In the genomic region with DNA sequence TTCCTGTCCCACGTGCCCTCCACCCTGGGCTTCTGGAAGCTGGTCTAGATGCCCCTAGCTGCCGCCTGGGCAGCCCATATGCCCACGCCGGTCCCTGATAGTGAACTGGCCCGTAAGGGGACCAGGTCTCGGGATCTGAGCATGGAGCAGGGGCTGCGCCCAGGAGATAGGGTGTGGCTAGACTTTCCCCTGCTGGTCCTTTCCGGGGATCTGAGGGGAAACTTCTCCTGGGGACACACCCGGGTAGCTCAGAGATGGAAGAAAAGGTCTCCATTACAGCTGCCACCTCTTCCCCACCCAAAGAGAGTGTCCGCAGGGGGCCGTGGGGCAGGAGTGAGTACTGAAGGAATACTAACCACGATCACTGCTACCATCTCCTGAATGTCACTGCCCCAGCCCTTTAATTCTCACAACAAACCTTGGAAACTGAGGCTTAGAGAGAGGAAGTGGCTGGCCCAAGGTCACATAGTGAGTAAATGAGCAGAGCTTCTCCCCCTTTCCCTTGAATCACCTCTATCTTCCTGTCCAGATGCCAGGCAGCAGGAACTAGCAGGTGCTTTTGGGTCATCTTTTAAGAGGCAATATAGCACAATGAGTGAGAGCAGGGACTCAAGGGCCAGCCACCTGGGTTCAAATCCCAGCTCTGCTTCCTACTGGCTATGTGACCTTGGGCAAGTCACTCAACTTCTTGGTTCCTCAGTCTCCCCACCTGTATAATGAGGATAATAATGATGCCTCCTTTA, we compare ENCODE assay signal across 14 cellular contexts. TPM values are rescaled to one million over a fixed set of nuclear protein-coding genes. Genes with fewer than 3 reads are reported as not detected.
A peak's percentile ranks its signal among the peaks of the same experiment; 100 is the strongest.
DNase-seq lines count a peak whose midpoint lies in the region; ATAC-seq, FAIRE-seq and TF ChIP-seq lines count a peak whose summit lies in the region.
"Had no signal": no experiment of that assay in that cellular context is flagged by ENCODE, and none has a peak within 500 bp of the region (broad histone marks: within the 10 kb centered on the region; RNA-seq: fewer than 3 reads in every experiment).

No MANE protein-coding gene starts in this region.

- H3K27me3 Mint-ChIP-seq in activated T-cell treated with anti-CD3 and anti-CD28 coated beads, Interleukin-2, amount 50 U/mL, for 4 hours (ENCODE audit: low read depth) = peaks cover 3% of the 10 kb centered on the region

- intact Hi-C loops in Panc1 (cut with micrococcal nuclease; ENCODE audit: unreplicated experiment) (no loop called here), sigmoid colon (cut with DNase I) (no loop called here)

- H3K9me3 ChIP-seq in Panc1 (ENCODE audit: control insufficient read depth, insufficient read depth, low read depth, low read length) (no peaks in the 10 kb centered on the region), gastroesophageal sphincter (no peaks in the 10 kb centered on the region), sigmoid colon (no peaks in the 10 kb centered on the region)

- TF ChIP-seq POLR2A in gastroesophageal sphincter (IDR thresholded peaks at IDR 0.05) = no peak
- no peak for TF ChIP-seq POLR2A in sigmoid colon (IDR thresholded peaks at IDR 0.05)

- in situ Hi-C loops in Panc1 (cut with HindIII; ENCODE audit: low pct_unique_long_range_greater_than_20kb, low sequenced_read_pairs) = no loop called here

- no peak overlapping the region for H3K4me3 ChIP-seq in Panc1 (ENCODE audit: low read depth in 2 of 2, low read length in 2 of 2)
- no peak overlapping the region for H3K4me3 ChIP-seq in gastroesophageal sphincter
- no peak overlapping the region for H3K4me3 ChIP-seq in sigmoid colon

- H3K4me1 ChIP-seq in Panc1 (ENCODE audit: control insufficient read depth, insufficient read depth, low read length) (peaks cover 51% of the 10 kb centered on the region), gastroesophageal sphincter (peaks cover 7 to 72% (median 33%) of the 10 kb centered on the region in 3 donors), sigmoid colon (peaks cover 0 to 21% (median 18%) of the 10 kb centered on the region in 4 donors)

- 82 to 100% methylated on average over 1 to 3 of the region's 12 CpGs for WGBS in gastroesophageal sphincter (ENCODE audit: low coverage in 1 of 2), 2 donors
- WGBS in sigmoid colon, 2 donors = 68 to 70% methylated on average over 12 of the region's 12 CpGs

- no peaks in the 10 kb centered on the region for H3K27me3 ChIP-seq in Panc1 (ENCODE audit: control insufficient read depth, insufficient read depth, low read length)
- no peaks in the 10 kb centered on the region for H3K27me3 ChIP-seq in gastroesophageal sphincter
- no peaks in the 10 kb centered on the region for H3K27me3 ChIP-seq in sigmoid colon

- POLR2A ChIA-PET in Panc1 (lab: Charles Lee) = interaction anchor here (1.0 kb wide), 1 partner anchor 20 kb away, joined by 3 read pairs; no protein-coding TSS in a partner anchor

- no peaks in the 10 kb centered on the region for H3K4me1 Mint-ChIP-seq in activated T-cell treated with anti-CD3 and anti-CD28 coated beads, Interleukin-2, amount 50 U/mL, for 4 hours (ENCODE audit: low read depth)

- H3K9me3 Mint-ChIP-seq in activated T-cell treated with anti-CD3 and anti-CD28 coated beads, Interleukin-2, amount 50 U/mL, for 4 hours = no peaks in the 10 kb centered on the region
- H3K9me3 Mint-ChIP-seq: activated naive CD4-positive, alpha-beta T cell treated with anti-CD3 and anti-CD28 coated beads for 36 hours had no signal

- BruUV-seq in Panc1 (replicated peaks; lab: Mats Ljungman, UMichigan) = no TSS peak

- CTCF ChIA-PET in Panc1 (lab: Charles Lee) = interaction anchor here (0.5 kb wide), 1 partner anchor 164 kb away, joined by 3 read pairs; no protein-coding TSS in a partner anchor

- TF ChIP-seq CTCF in Panc1 (IDR thresholded peaks at IDR 0.05) (no peak), gastroesophageal sphincter (IDR thresholded peaks at IDR 0.05) (peak in 1 of 4 experiments; percentile 15), sigmoid colon (IDR thresholded peaks at IDR 0.05) (no peak)

- DNase-seq in A172 (ENCODE audit: low spot score) = peak; percentile 48
- no peak for DNase-seq in Panc1 (ENCODE audit: low read depth, low spot score)
- DNase-seq in sigmoid colon = no peak
- no peak for DNase-seq in activated T-cell treated with anti-CD3 and anti-CD28 coated beads, Interleukin-2, amount 50 U/mL, for 4 hours
- DNase-seq in urothelium cell line (ENCODE audit: low spot score) = no peak
- DNase-seq in activated effector memory CD4-positive, alpha-beta T cell treated with anti-CD3 and anti-CD28 coated beads, Interleukin-2, amount 50 U/mL, for 16 hours = no peak
- DNase-seq: activated naive CD4-positive, alpha-beta T cell treated with anti-CD3 and anti-CD28 coated beads for 36 hours; cerebellar nuclear complex; Kasumi-1; NCI-H2029 treated with DMSO at 0.1 percent for 48 hours had no signal

- no peak for FAIRE-seq in urothelium cell line (lab: Jason Lieb, UNC)

- TF ChIP-seq EP300 in gastroesophageal sphincter (IDR thresholded peaks at IDR 0.05) (no peak), sigmoid colon (IDR thresholded peaks at IDR 0.05) (no peak)

- no peaks in the 10 kb centered on the region for H3K36me3 Mint-ChIP-seq in activated T-cell treated with anti-CD3 and anti-CD28 coated beads, Interleukin-2, amount 50 U/mL, for 4 hours (ENCODE audit: insufficient read depth)

- no peak overlapping the region for H3K4me3 Mint-ChIP-seq in activated T-cell treated with anti-CD3 and anti-CD28 coated beads, Interleukin-2, amount 50 U/mL, for 4 hours
- H3K4me3 Mint-ChIP-seq: activated naive CD4-positive, alpha-beta T cell treated with anti-CD3 and anti-CD28 coated beads for 36 hours had no signal

- ATAC-seq in Panc1 (no peak), gastroesophageal sphincter (peak; percentile 34), GM18909 (IDR thresholded peaks at IDR 0.05; ENCODE audit: poor library complexity, unreplicated experiment) (no peak)
- no peak for ATAC-seq in activated T-cell treated with anti-CD3 and anti-CD28 coated beads, Interleukin-2, amount 50 U/mL, for 4 hours

- H3K27ac ChIP-seq in Panc1 (ENCODE audit: low read length) = peak overlapping the region; percentile 79
- H3K27ac ChIP-seq in gastroesophageal sphincter = peak overlapping the region; percentile 21 to 86 (median 82)
- H3K27ac ChIP-seq in sigmoid colon = peak overlapping the region; percentile 35 to 81 (median 56)

- H3K36me3 ChIP-seq in Panc1 (ENCODE audit: control insufficient read depth, insufficient read depth, low read length) (no peaks in the 10 kb centered on the region), gastroesophageal sphincter (no peaks in the 10 kb centered on the region), sigmoid colon (no peaks in the 10 kb centered on the region)

RNA-seq across cellular contexts. Expression of gene CCN5, which starts 11.8 kb away (rescaled TPM):
- total RNA-seq in A172 (2014; rRNA removed; shearing (Covaris generic)) = not detected in 2 replicates
- total RNA-seq in Panc1 (2021; ENCODE audit: unreplicated experiment) (15.2 TPM), gastroesophageal sphincter (100 to 1,000 TPM in 3 of 4 donors, 10 to 100 TPM in 1; 52.9 to 359 (median 146) TPM), sigmoid colon (10 to 100 TPM in 3 of 4 donors, 1 to 10 TPM in 1; 5.0 to 48.7 (median 18.5) TPM)
- 32.0 TPM for polyA plus RNA-seq in Panc1 (2012; ENCODE audit: insufficient read length)
- 10 to 100 TPM in 1 of 3 donors, 1 to 10 TPM in 2; 1.0 to 21.0 (median 2.8) TPM for polyA plus RNA-seq in sigmoid colon
- total RNA-seq in activated T-cell treated with anti-CD3 and anti-CD28 coated beads, Interleukin-2, amount 50 U/mL, for 4 hours = under 1 TPM in 1 of 3 donors, not detected in 2; 0.15 TPM
- total RNA-seq: activated naive CD4-positive, alpha-beta T cell treated with anti-CD3 and anti-CD28 coated beads for 36 hours; mononuclear cell; pulmonary artery endothelial cell had no signal

RNA-seq across cellular contexts. Expression of gene KCNK15, which starts 42.3 kb away (rescaled TPM):
- 0.62 TPM in 1 of 2 replicates, not detected in the other for total RNA-seq in A172 (2014; rRNA removed; shearing (Covaris generic))
- total RNA-seq in Panc1 (2021; ENCODE audit: unreplicated experiment) (7.4 TPM), gastroesophageal sphincter (1 to 10 TPM; 1.3 to 4.7 (median 2.8) TPM), sigmoid colon (1 to 10 TPM in 2 of 4 donors, under 1 TPM in 2; 0.55 to 2.1 (median 1.0) TPM)
- 13.2 TPM for polyA plus RNA-seq in Panc1 (2012; ENCODE audit: insufficient read length)
- under 1 TPM in 2 of 3 donors, not detected in 1; 0.28 to 0.60 TPM for polyA plus RNA-seq in sigmoid colon
- 1 to 10 TPM in 2 of 3 donors, under 1 TPM in 1; 0.96 to 1.6 (median 1.1) TPM for total RNA-seq in activated T-cell treated with anti-CD3 and anti-CD28 coated beads, Interleukin-2, amount 50 U/mL, for 4 hours
- total RNA-seq: pulmonary artery endothelial cell had no signal

RNA-seq across cellular contexts. Expression of gene ADA, which starts 51.9 kb away (rescaled TPM):
- 5.3 and 8.0 TPM in 2 replicates for total RNA-seq in A172 (2014; rRNA removed; shearing (Covaris generic))
- 53.8 TPM for total RNA-seq in Panc1 (2021; ENCODE audit: unreplicated experiment)
- 65.5 TPM for polyA plus RNA-seq in Panc1 (2012; ENCODE audit: insufficient read length)
- 10 to 100 TPM in 2 of 4 donors, 1 to 10 TPM in 2; 7.6 to 14.5 (median 10.4) TPM for total RNA-seq in gastroesophageal sphincter
- 10 to 100 TPM in 3 of 4 donors, 1 to 10 TPM in 1; 4.3 to 17.1 (median 11.7) TPM for total RNA-seq in sigmoid colon
- 10 to 100 TPM in 1 of 3 donors, 1 to 10 TPM in 2; 2.5 to 13.8 (median 4.8) TPM for polyA plus RNA-seq in sigmoid colon
- 10 to 100 TPM in 2 of 3 donors, 1 to 10 TPM in 1; 8.8 to 13.5 (median 12.5) TPM for total RNA-seq in activated T-cell treated with anti-CD3 and anti-CD28 coated beads, Interleukin-2, amount 50 U/mL, for 4 hours
